ENCODE assay signal across 1 cellular context in the genomic region with DNA sequence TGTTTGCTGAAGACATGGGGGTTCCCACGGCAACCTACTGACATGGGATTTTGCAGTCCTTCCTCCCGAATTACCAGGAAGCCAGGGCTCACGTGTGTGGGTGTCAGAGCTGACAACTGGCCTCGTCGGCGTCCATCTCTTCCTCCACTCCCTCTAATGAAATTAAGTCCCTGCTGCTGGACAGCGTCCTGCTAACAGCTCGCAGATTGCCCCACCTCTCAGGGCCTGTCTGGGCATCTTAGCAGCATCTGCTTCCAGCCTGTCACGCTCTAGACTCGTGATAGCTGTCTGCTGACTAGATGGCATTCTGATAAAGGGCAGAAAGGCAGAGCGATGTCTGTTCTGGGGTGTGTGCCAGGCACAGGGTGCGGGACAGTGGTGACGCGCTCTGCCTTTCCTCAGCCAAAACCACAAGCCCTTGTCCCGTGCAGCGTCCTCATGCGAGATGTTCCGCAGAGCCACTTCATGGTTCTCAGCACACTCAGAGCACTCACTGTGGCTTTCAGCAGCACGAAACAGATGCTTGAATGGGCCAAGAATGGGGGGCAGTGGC.
TF ChIP-seq lines count a peak whose summit lies in the region.

No MANE protein-coding gene starts in this region.

TF ChIP-seq in WTC11, 78 proteins besides CTCF, POLR2A, EP300 and RAD21 (continued from another document):
- no peak for TF ChIP-seq ZNF512 (CRISPR knock-in tag; IDR thresholded peaks at IDR 0.05; ENCODE audit: borderline replicate concordance)
TF ChIP-seq in WTC11: peak in this region for 1.
